In genomic region chr10:43585981-43586738, GRCh38 we compare ENCODE assay signal across 1 cellular context.
TF ChIP-seq lines count a peak whose summit lies in the region.

No MANE protein-coding gene starts in this region.

TF ChIP-seq in HepG2, 621 proteins besides CTCF, POLR2A, EP300 and RAD21:
- TF ChIP-seq CREM (IDR thresholded peaks at IDR 0.05) (no peak), CREM (CRISPR knock-in tag; IDR thresholded peaks at IDR 0.05) (no peak), ZNF740 (CRISPR knock-in tag; IDR thresholded peaks at IDR 0.05) (no peak), CREBL2 (CRISPR knock-in tag; IDR thresholded peaks at IDR 0.05; ENCODE audit: borderline replicate concordance) (no peak), ZNF274 (CRISPR knock-in tag; IDR thresholded peaks at IDR 0.05) (no peak), E2F1 (CRISPR knock-in tag; IDR thresholded peaks at IDR 0.05) (no peak), GZF1 (CRISPR knock-in tag; IDR thresholded peaks at IDR 0.05) (no peak), ZNF496 (CRISPR knock-in tag; IDR thresholded peaks at IDR 0.05; ENCODE audit: insufficient replicate concordance) (no peak), HOXA9 (CRISPR knock-in tag; IDR thresholded peaks at IDR 0.05; ENCODE audit: borderline replicate concordance) (no peak), ZNF383 (CRISPR knock-in tag; IDR thresholded peaks at IDR 0.05; ENCODE audit: borderline replicate concordance) (no peak), ZNF598 (CRISPR knock-in tag; IDR thresholded peaks at IDR 0.05; ENCODE audit: borderline replicate concordance) (no peak), ZBTB43 (CRISPR knock-in tag; conservative IDR thresholded peaks at IDR 0.05) (no peak), ZSCAN31 (CRISPR knock-in tag; IDR thresholded peaks at IDR 0.05; ENCODE audit: low read depth) (no peak), ZNF318 (CRISPR knock-in tag; IDR thresholded peaks at IDR 0.05) (no peak), RXRB (CRISPR knock-in tag; IDR thresholded peaks at IDR 0.05; ENCODE audit: borderline replicate concordance) (no peak), IKZF5 (CRISPR knock-in tag; IDR thresholded peaks at IDR 0.05) (no peak), RXRA (CRISPR knock-in tag; IDR thresholded peaks at IDR 0.05) (no peak), GPBP1L1 (CRISPR knock-in tag; IDR thresholded peaks at IDR 0.05) (no peak), SOX13 (IDR thresholded peaks at IDR 0.05) (no peak), SOX13 (CRISPR knock-in tag; conservative IDR thresholded peaks at IDR 0.05 in 1 of 2, IDR thresholded peaks at IDR 0.05 in 1 of 2) (no peak), RAD51 (IDR thresholded peaks at IDR 0.05; ENCODE audit: borderline replicate concordance) (no peak), TOE1 (CRISPR knock-in tag; IDR thresholded peaks at IDR 0.05) (no peak)
